In genomic region chr12:49646331-49646830, GRCh38 we compare ENCODE assay signal across 29 cellular contexts. TPM values are rescaled to one million over a fixed set of nuclear protein-coding genes. Genes with fewer than 3 reads are reported as not detected.
DNase-seq lines count a peak whose midpoint lies in the region; ATAC-seq and TF ChIP-seq lines count a peak whose summit lies in the region.
"Had no signal": no experiment of that assay in that cellular context is flagged by ENCODE, and none has a peak within 500 bp of the region (broad histone marks: within the 10 kb centered on the region; RNA-seq: fewer than 3 reads in every experiment).

No MANE protein-coding gene starts in this region.

- H3K27ac Mint-ChIP-seq in central memory CD8-positive, alpha-beta T cell (ENCODE audit: low read depth): peak overlapping the region; percentile 84
- peak overlapping the region; percentile 53 to 87 for H3K27ac Mint-ChIP-seq in natural killer cell treated with Interleukin-12 subunit alpha and Interleukin-12 subunit beta and Interleukin-15 and Interleukin-18, amount 100 ng/mL, for 72 hours
- H3K27ac Mint-ChIP-seq: HFFc6 had no signal

- no peak for TF ChIP-seq EP300 in upper lobe of left lung (IDR thresholded peaks at IDR 0.05)

- H3K27me3 ChIP-seq in heart left ventricle (no peaks in the 10 kb centered on the region), upper lobe of left lung (no peaks in the 10 kb centered on the region)
- H3K27me3 ChIP-seq: gastroesophageal sphincter, ovary, SJCRH30, suprapubic skin had no signal

- H3K27me3 Mint-ChIP-seq in central memory CD8-positive, alpha-beta T cell: no peaks in the 10 kb centered on the region
- no peaks in the 10 kb centered on the region for H3K27me3 Mint-ChIP-seq in natural killer cell treated with Interleukin-12 subunit alpha and Interleukin-12 subunit beta and Interleukin-15 and Interleukin-18, amount 100 ng/mL, for 72 hours
- H3K27me3 Mint-ChIP-seq: activated T-helper 17 cell treated with anti-CD3 and anti-CD28 coated beads, Interleukin-2, amount 50 U/mL, for 72 hours; dendritic cell treated with granulocyte-macrophage colony-stimulating factor and Interleukin-4, amounts not matched to agents 40 ng/mL and 50 ng/mL, for 4 days; naive B cell had no signal

- H3K27ac ChIP-seq in heart left ventricle: peak overlapping the region in 9 of 12 donors; percentile 7 to 79 (median 69)
- peak overlapping the region; percentile 56 to 86 (median 77) for H3K27ac ChIP-seq in upper lobe of left lung
- H3K27ac ChIP-seq: ovary, SJCRH30, suprapubic skin had no signal

- H3K4me1 ChIP-seq in heart left ventricle (peaks cover 0 to 58% (median 40%) of the 10 kb centered on the region in 12 donors), upper lobe of left lung (peaks cover 42 to 51% (median 48%) of the 10 kb centered on the region in 4 donors)
- H3K4me1 ChIP-seq: SJCRH30 had no signal

- no peaks in the 10 kb centered on the region for H3K9me3 ChIP-seq in heart left ventricle
- no peaks in the 10 kb centered on the region for H3K9me3 ChIP-seq in upper lobe of left lung
- H3K9me3 ChIP-seq: gastroesophageal sphincter, ovary, SJCRH30, suprapubic skin had no signal

- H3K36me3 Mint-ChIP-seq in central memory CD8-positive, alpha-beta T cell (ENCODE audit: insufficient read depth): peaks cover 21% of the 10 kb centered on the region
- no peaks in the 10 kb centered on the region for H3K36me3 Mint-ChIP-seq in natural killer cell treated with Interleukin-12 subunit alpha and Interleukin-12 subunit beta and Interleukin-15 and Interleukin-18, amount 100 ng/mL, for 72 hours

- H3K4me3 ChIP-seq in heart left ventricle (no peak overlapping the region), upper lobe of left lung (no peak overlapping the region)
- H3K4me3 ChIP-seq: gastroesophageal sphincter, ovary, SJCRH30, skin epidermis, suprapubic skin had no signal

- ATAC-seq in heart left ventricle: no peak
- no peak for ATAC-seq in Right ventricle myocardium inferior
- ATAC-seq in central memory CD8-positive, alpha-beta T cell (replicated peaks; ENCODE audit: extremely low read depth, poor library complexity, severe bottlenecking): no peak
- no peak for ATAC-seq in natural killer cell treated with Interleukin-12 subunit alpha and Interleukin-12 subunit beta and Interleukin-15 and Interleukin-18, amount 100 ng/mL, for 72 hours
- no peak for ATAC-seq in upper lobe of left lung (ENCODE audit: low FRiP score in 2 of 2)
- no peak for ATAC-seq in GM21723 (IDR thresholded peaks at IDR 0.05; ENCODE audit: unreplicated experiment)
- ATAC-seq: activated T-helper 17 cell treated with anti-CD3 and anti-CD28 coated beads, Interleukin-2, amount 50 U/mL, for 72 hours; gastroesophageal sphincter; Panc1 had no signal

- no peak for TF ChIP-seq POLR2A in heart left ventricle (IDR thresholded peaks at IDR 0.05)
- TF ChIP-seq POLR2A in upper lobe of left lung (IDR thresholded peaks at IDR 0.05): no peak

- peaks cover 35% of the 10 kb centered on the region for H3K4me1 Mint-ChIP-seq in central memory CD8-positive, alpha-beta T cell
- peaks cover 21 to 33% of the 10 kb centered on the region in 2 donors for H3K4me1 Mint-ChIP-seq in natural killer cell treated with Interleukin-12 subunit alpha and Interleukin-12 subunit beta and Interleukin-15 and Interleukin-18, amount 100 ng/mL, for 72 hours (ENCODE audit: low read depth in 2 of 2)

- TF ChIP-seq CTCF in heart left ventricle (IDR thresholded peaks at IDR 0.05) (no peak), upper lobe of left lung (IDR thresholded peaks at IDR 0.05) (no peak)

- no peaks in the 10 kb centered on the region for H3K9me3 Mint-ChIP-seq in central memory CD8-positive, alpha-beta T cell
- H3K9me3 Mint-ChIP-seq in natural killer cell treated with Interleukin-12 subunit alpha and Interleukin-12 subunit beta and Interleukin-15 and Interleukin-18, amount 100 ng/mL, for 72 hours: no peaks in the 10 kb centered on the region
- H3K9me3 Mint-ChIP-seq: activated T-helper 17 cell treated with anti-CD3 and anti-CD28 coated beads, Interleukin-2, amount 50 U/mL, for 72 hours; dendritic cell treated with granulocyte-macrophage colony-stimulating factor and Interleukin-4, amounts not matched to agents 40 ng/mL and 50 ng/mL, for 4 days; HFFc6; immature natural killer cell; naive B cell had no signal

- WGBS in heart left ventricle, 4 donors: 70 to 100% (median 93%) methylated on average over 2 to 7 of the region's 7 CpGs
- WGBS in upper lobe of left lung, 2 donors: 75 to 86% methylated on average over 2 to 7 of the region's 7 CpGs

- intact Hi-C loops in heart left ventricle (cut with DNase I) (loop anchor here in 2 of 10 donors (2.0 to 10.0 kb wide), 2 partner anchors 26 to 188 kb away; no protein-coding TSS in a partner anchor), Right ventricle myocardium inferior (cut with DNase I) (no loop called here)

- no peak overlapping the region for H3K4me3 Mint-ChIP-seq in central memory CD8-positive, alpha-beta T cell
- no peak overlapping the region for H3K4me3 Mint-ChIP-seq in natural killer cell treated with Interleukin-12 subunit alpha and Interleukin-12 subunit beta and Interleukin-15 and Interleukin-18, amount 100 ng/mL, for 72 hours
- H3K4me3 Mint-ChIP-seq: activated T-helper 17 cell treated with anti-CD3 and anti-CD28 coated beads, Interleukin-2, amount 50 U/mL, for 72 hours; dendritic cell treated with granulocyte-macrophage colony-stimulating factor and Interleukin-4, amounts not matched to agents 40 ng/mL and 50 ng/mL, for 4 days; HFFc6; immature natural killer cell had no signal

- H3K36me3 ChIP-seq in heart left ventricle: peaks cover 0 to 97% (median 91%) of the 10 kb centered on the region in 9 donors
- H3K36me3 ChIP-seq in upper lobe of left lung: peaks cover 0 to 79% (median 43%) of the 10 kb centered on the region in 4 donors
- H3K36me3 ChIP-seq: ovary had no signal

- DNase-seq in heart left ventricle (no peak), Right ventricle myocardium inferior (ENCODE audit: missing footprints) (no peak), upper lobe of left lung (peak in 1 of 2 donors; percentile 41), NCI-H446 treated with DMSO at 0.1 percent for 48 hours (lab: John Stamatoyannopoulos, UW) (no peak), NCI-H1694 (lab: John Stamatoyannopoulos, UW) (no peak)
- DNase-seq in central memory CD8-positive, alpha-beta T cell (ENCODE audit: low spot score in 2 of 2): no peak
- DNase-seq in natural killer cell treated with Interleukin-12 subunit alpha and Interleukin-12 subunit beta and Interleukin-15 and Interleukin-18, amount 100 ng/mL, for 72 hours (ENCODE audit: low spot score): no peak
- DNase-seq: activated CD4-positive, alpha-beta T cell treated with anti-CD3 and anti-CD28 coated beads, Interleukin-2, amount 50 U/mL, for 4 hours; activated CD4-positive, CD25-positive, alpha-beta regulatory T cell; activated CD8-positive, alpha-beta memory T cell treated with anti-CD3 and anti-CD28 coated beads, Interleukin-2, amount 50 U/mL, for 4 hours; activated naive CD4-positive, alpha-beta T cell treated with anti-CD3 and anti-CD28 coated beads, Interleukin-2, amount 50 U/mL, for 16 hours; caudate nucleus; GOT3; HFFc6; hypothalamus; immature natural killer cell; naive B cell; NCI-H187; NCI-H526; SJCRH30; stimulated activated CD4-positive, alpha-beta T cell treated with anti-CD3 and anti-CD28 coated beads, Interleukin-1b, Interleukin-23, amount 100 ng/mL, for 48 hours had no signal

RNA-seq across cellular contexts. Expression of gene PRPF40B, which starts 23.0 kb away (rescaled TPM):
- 10 to 100 TPM; 12.7 to 25.5 (median 20.9) TPM for total RNA-seq in heart left ventricle
- polyA plus RNA-seq in heart left ventricle: 10 to 100 TPM; 12.0 to 21.1 TPM
- 17.1 TPM for total RNA-seq in Right ventricle myocardium inferior
- 10 to 100 TPM in 1 of 2 donors, 1 to 10 TPM in 1; 6.2 to 12.4 TPM for total RNA-seq in natural killer cell treated with Interleukin-12 subunit alpha and Interleukin-12 subunit beta and Interleukin-15 and Interleukin-18, amount 100 ng/mL, for 72 hours
- total RNA-seq in upper lobe of left lung: 10 to 100 TPM; 10.8 to 63.9 (median 16.9) TPM

RNA-seq across cellular contexts. Expression of gene FAM186B, which starts 40.9 kb away (rescaled TPM):
- total RNA-seq in heart left ventricle: under 1 TPM; 0.23 to 0.78 (median 0.48) TPM
- polyA plus RNA-seq in heart left ventricle: under 1 TPM; 0.17 to 0.30 TPM
- 0.62 TPM for total RNA-seq in Right ventricle myocardium inferior
- total RNA-seq in natural killer cell treated with Interleukin-12 subunit alpha and Interleukin-12 subunit beta and Interleukin-15 and Interleukin-18, amount 100 ng/mL, for 72 hours: 1 to 10 TPM; 2.0 to 2.3 TPM
- 1 to 10 TPM in 2 of 6 donors, under 1 TPM in 4; 0.20 to 3.1 (median 0.73) TPM for total RNA-seq in upper lobe of left lung
- polyA plus RNA-seq: immature natural killer cell had no signal
